1 cellular context compared by ENCODE assay signal in the genomic region with DNA sequence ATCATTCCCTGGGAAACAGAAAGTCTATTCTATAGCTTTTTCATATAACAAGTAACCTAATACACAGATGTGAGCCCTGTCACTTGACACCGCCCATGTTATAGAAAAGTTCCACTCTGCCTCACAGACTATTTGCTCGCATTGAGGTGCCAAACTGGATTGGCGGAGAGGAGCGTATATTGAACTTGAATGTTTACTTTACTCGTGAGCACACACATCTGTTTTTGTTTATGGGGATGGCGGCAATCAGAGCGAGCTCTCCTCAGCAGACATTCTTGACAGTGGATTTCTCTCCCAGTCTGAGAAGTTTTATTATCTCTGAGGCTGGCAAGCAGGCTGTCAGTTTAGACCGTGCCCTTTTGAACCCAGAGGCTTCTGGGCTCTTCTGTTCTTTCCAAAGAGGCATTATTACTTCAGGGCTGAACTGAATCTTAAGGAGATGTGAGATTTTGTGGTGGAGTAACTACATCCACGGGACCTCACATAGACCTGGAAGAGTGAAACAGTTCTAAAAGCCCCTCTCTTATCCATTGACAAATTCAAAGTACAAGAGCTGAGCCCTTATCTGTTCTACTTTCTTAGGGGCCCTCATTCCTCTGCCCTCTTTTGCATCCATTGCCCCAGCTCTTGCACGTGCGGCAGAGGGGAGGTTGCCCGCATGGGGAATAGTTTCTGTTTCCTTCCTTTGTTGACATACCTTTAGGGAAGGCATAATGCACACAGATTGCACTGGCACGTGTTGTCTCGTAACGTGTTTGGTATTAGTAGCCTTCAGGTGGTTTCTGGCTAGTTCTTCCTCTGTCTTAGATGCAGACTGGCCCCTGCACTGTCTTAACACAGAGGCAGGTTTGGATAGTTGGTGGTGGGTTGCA.
TF ChIP-seq lines count a peak whose summit lies in the region.

No MANE protein-coding gene starts in this region.

TF ChIP-seq in GM12878, 131 proteins besides CTCF, POLR2A, EP300 and RAD21 (continued from another document):
- no peak for TF ChIP-seq SIN3A (IDR thresholded peaks at IDR 0.05; ENCODE audit: low read depth, low read length)
- TF ChIP-seq HDAC6 (IDR thresholded peaks at IDR 0.05; ENCODE audit: unreplicated experiment): no peak
- TF ChIP-seq, protein P1, sequence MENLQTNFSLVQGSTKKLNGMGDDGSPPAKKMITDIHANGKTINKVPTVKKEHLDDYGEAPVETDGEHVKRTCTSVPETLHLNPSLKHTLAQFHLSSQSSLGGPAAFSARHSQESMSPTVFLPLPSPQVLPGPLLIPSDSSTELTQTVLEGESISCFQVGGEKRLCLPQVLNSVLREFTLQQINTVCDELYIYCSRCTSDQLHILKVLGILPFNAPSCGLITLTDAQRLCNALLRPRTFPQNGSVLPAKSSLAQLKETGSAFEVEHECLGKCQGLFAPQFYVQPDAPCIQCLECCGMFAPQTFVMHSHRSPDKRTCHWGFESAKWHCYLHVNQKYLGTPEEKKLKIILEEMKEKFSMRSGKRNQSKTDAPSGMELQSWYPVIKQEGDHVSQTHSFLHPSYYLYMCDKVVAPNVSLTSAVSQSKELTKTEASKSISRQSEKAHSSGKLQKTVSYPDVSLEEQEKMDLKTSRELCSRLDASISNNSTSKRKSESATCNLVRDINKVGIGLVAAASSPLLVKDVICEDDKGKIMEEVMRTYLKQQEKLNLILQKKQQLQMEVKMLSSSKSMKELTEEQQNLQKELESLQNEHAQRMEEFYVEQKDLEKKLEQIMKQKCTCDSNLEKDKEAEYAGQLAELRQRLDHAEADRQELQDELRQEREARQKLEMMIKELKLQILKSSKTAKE (IDR thresholded peaks at IDR 0.05; ENCODE audit: low read depth, poor library complexity, severe bottlenecking): no peak
- no peak for TF ChIP-seq POLR2AphosphoS2 (IDR thresholded peaks at IDR 0.05; ENCODE audit: low read depth, low read length)
